In the genomic region with DNA sequence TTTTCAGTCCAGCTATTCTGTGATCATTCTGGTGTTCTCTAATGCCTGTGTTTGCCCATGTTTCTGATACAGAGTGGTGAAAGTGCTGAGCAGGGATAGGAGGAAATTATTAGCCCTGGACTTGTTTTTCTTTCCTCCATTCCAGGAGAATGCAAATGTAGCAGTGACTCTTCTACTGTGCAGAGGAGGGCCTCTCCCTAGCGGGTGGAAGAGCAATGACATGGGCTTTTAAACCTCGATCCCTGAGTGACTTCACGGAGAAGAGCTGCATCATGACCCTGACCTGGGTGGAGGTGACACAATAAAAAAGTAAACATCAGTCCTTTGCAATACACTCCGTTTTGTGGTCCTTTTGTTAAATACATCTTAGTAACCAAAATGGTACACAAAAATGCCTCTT, we compare ENCODE assay signal across 21 cellular contexts.
"Had no signal": no experiment of that assay in that cellular context is flagged by ENCODE, and none has a peak within 500 bp of the region (broad histone marks: within the 10 kb centered on the region; RNA-seq: fewer than 3 reads in every experiment).

No MANE protein-coding gene starts in this region.

- H3K9me3 Mint-ChIP-seq: mesothelial cell of epicardium; T-helper 1 cell treated with Interleukin-12 subunit alpha and Interleukin-12 subunit beta and Interleukin-4 antibody, amounts not matched to agents 30 μg/mL and 1 μg/mL, for 36 hours had no signal

- H3K36me3 Mint-ChIP-seq: activated naive CD4-positive, alpha-beta T cell treated with anti-CD3 and anti-CD28 coated beads, Interleukin-2, amount 10 ng/mL, durations not matched to agents 7 days and 5 days; mesothelial cell of epicardium; naive thymus-derived CD8-positive, alpha-beta T cell had no signal

- H3K4me1 ChIP-seq: foreskin keratinocyte, lower lobe of right lung, upper lobe of left lung had no signal

- H3K27ac Mint-ChIP-seq: activated CD4-positive, alpha-beta memory T cell treated with anti-CD3 and anti-CD28 coated beads, Interleukin-2, amount 10 ng/mL, durations not matched to agents 7 days and 5 days; activated naive CD4-positive, alpha-beta T cell treated with anti-CD3 and anti-CD28 coated beads, Interleukin-2, amount 10 ng/mL, durations not matched to agents 7 days and 5 days; mesothelial cell of epicardium; naive thymus-derived CD8-positive, alpha-beta T cell; progenitor cell of endocrine pancreas; T-helper 1 cell treated with Interleukin-12 subunit alpha and Interleukin-12 subunit beta and Interleukin-4 antibody, amounts not matched to agents 30 μg/mL and 1 μg/mL, for 36 hours had no signal

- H3K27me3 Mint-ChIP-seq: activated CD4-positive, alpha-beta memory T cell treated with anti-CD3 and anti-CD28 coated beads, Interleukin-2, amount 10 ng/mL, durations not matched to agents 7 days and 5 days; activated naive CD4-positive, alpha-beta T cell treated with anti-CD3 and anti-CD28 coated beads, Interleukin-2, amount 10 ng/mL, durations not matched to agents 7 days and 5 days; naive thymus-derived CD8-positive, alpha-beta T cell; progenitor cell of endocrine pancreas had no signal

- H3K36me3 ChIP-seq: lower lobe of right lung, thoracic aorta, upper lobe of left lung had no signal

- H3K4me1 Mint-ChIP-seq: activated CD4-positive, alpha-beta memory T cell treated with anti-CD3 and anti-CD28 coated beads, Interleukin-2, amount 10 ng/mL, durations not matched to agents 7 days and 5 days; activated naive CD4-positive, alpha-beta T cell treated with anti-CD3 and anti-CD28 coated beads, Interleukin-2, amount 10 ng/mL, durations not matched to agents 7 days and 5 days; mesothelial cell of epicardium; naive thymus-derived CD8-positive, alpha-beta T cell had no signal

- DNase-seq: activated CD4-positive, alpha-beta memory T cell treated with anti-CD3 and anti-CD28 coated beads, Interleukin-2, amount 10 ng/mL, durations not matched to agents 7 days and 5 days; activated CD4-positive, alpha-beta T cell treated with anti-CD3 and anti-CD28 coated beads for 48 hours; activated effector memory CD4-positive, alpha-beta T cell treated with anti-CD3 and anti-CD28 coated beads, Interleukin-2, amount 50 U/mL, for 16 hours; activated naive CD4-positive, alpha-beta T cell treated with anti-CD3 and anti-CD28 coated beads, Interleukin-2, amount 10 ng/mL, durations not matched to agents 7 days and 5 days; amygdala; cortex of kidney; erythroblast; foreskin keratinocyte; kidney; lower lobe of right lung; naive thymus-derived CD8-positive, alpha-beta T cell; retina; stimulated activated CD4-positive, alpha-beta T cell treated with anti-CD3 and anti-CD28 coated beads, Interleukin-4, amount 100 ng/mL, for 24 hours; stimulated activated naive CD4-positive, alpha-beta T cell treated with Interleukin-2 at 50 U/mL for 16 hours; T1000; upper lobe of left lung had no signal

- H3K27me3 ChIP-seq: foreskin keratinocyte, upper lobe of left lung had no signal

- H3K4me3 ChIP-seq: lower lobe of right lung, thoracic aorta, upper lobe of left lung had no signal

- H3K4me3 Mint-ChIP-seq: activated CD4-positive, alpha-beta memory T cell treated with anti-CD3 and anti-CD28 coated beads, Interleukin-2, amount 10 ng/mL, durations not matched to agents 7 days and 5 days; activated naive CD4-positive, alpha-beta T cell treated with anti-CD3 and anti-CD28 coated beads, Interleukin-2, amount 10 ng/mL, durations not matched to agents 7 days and 5 days; mesothelial cell of epicardium; naive thymus-derived CD8-positive, alpha-beta T cell; T-helper 1 cell treated with Interleukin-12 subunit alpha and Interleukin-12 subunit beta and Interleukin-4 antibody, amounts not matched to agents 30 μg/mL and 1 μg/mL, for 36 hours had no signal

- H3K27ac ChIP-seq: foreskin keratinocyte, lower lobe of right lung, thoracic aorta, upper lobe of left lung had no signal

- H3K9me3 ChIP-seq: lower lobe of right lung, thoracic aorta, upper lobe of left lung had no signal

- ATAC-seq: foreskin keratinocyte; left lobe of liver; lower lobe of right lung; naive thymus-derived CD8-positive, alpha-beta T cell had no signal
